11 cellular contexts compared by ENCODE assay signal in the genomic region with DNA sequence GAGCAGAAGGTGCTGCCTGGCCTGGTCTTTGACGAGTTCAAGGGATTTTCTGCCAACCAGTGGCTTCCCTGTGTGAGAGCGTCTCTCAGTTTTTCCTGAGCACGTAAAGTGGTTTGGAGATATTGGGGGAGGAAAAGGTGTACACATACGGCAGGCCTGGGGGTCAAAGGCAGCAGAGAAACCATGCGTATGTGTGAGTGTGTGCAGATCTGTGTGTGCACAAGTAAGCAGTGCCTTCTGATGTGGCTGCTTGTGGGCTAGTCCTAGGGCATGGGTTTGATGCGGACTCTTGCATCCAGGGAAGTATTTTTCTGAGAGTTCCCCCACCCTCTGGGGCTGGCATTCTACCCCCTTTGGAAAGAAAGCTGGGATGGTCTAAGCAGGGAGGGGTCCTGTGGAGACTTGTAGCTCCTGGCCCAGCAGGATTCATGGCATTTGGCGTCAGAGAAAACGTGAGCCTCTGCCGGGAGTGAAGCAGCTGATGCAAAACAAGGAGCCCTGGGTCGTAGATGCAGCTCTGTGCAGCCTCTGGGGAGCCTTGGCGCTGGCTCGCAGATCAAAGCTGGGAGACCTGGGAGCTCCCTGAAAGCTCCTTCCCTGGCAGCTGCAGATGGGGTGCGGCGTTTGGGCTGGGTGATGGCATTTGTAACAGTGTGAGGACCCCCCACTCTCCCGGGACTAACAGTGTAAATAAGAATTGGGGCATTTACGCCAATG.
DNase-seq lines count a peak whose midpoint lies in the region; ATAC-seq and TF ChIP-seq lines count a peak whose summit lies in the region.
"Had no signal": no experiment of that assay in that cellular context is flagged by ENCODE, and none has a peak within 500 bp of the region (broad histone marks: within the 10 kb centered on the region; RNA-seq: fewer than 3 reads in every experiment).

No MANE protein-coding gene starts in this region.

- H3K4me3 ChIP-seq in esophagus muscularis mucosa = peak overlapping the region in 3 of 4 donors; percentile 29 to 34 (median 30)

- intact Hi-C loops in esophagus muscularis mucosa (cut with DNase I) = no loop called here

- H3K9me3 Mint-ChIP-seq in activated CD8-positive, alpha-beta memory T cell treated with anti-CD3 and anti-CD28 coated beads, Interleukin-2, amount 10 ng/mL, durations not matched to agents 7 days and 5 days (ENCODE audit: low read depth) = no peaks in the 10 kb centered on the region
- no peaks in the 10 kb centered on the region for H3K9me3 Mint-ChIP-seq in stimulated activated naive CD8-positive, alpha-beta T cell treated with anti-CD3 and anti-CD28 coated beads, Interleukin-15, Interleukin-2, amounts not matched to agents 100 ng/mL and 50 ng/mL, for 24 hours

- no peak for TF ChIP-seq EP300 in esophagus muscularis mucosa (IDR thresholded peaks at IDR 0.05)

- no peaks in the 10 kb centered on the region for H3K9me3 ChIP-seq in esophagus muscularis mucosa

- ATAC-seq in activated CD8-positive, alpha-beta memory T cell treated with anti-CD3 and anti-CD28 coated beads, Interleukin-2, amount 10 ng/mL, durations not matched to agents 7 days and 5 days = peak; percentile 16
- ATAC-seq in GM19467 (IDR thresholded peaks at IDR 0.05; ENCODE audit: unreplicated experiment) = no peak

- peaks cover 0 to 80% (median 23%) of the 10 kb centered on the region in 4 donors for H3K4me1 ChIP-seq in esophagus muscularis mucosa

- no peaks in the 10 kb centered on the region for H3K27me3 Mint-ChIP-seq in activated CD8-positive, alpha-beta memory T cell treated with anti-CD3 and anti-CD28 coated beads, Interleukin-2, amount 10 ng/mL, durations not matched to agents 7 days and 5 days
- no peaks in the 10 kb centered on the region for H3K27me3 Mint-ChIP-seq in stimulated activated naive CD8-positive, alpha-beta T cell treated with anti-CD3 and anti-CD28 coated beads, Interleukin-15, Interleukin-2, amounts not matched to agents 100 ng/mL and 50 ng/mL, for 24 hours

- peak overlapping the region; percentile 58 for H3K4me3 Mint-ChIP-seq in activated CD8-positive, alpha-beta memory T cell treated with anti-CD3 and anti-CD28 coated beads, Interleukin-2, amount 10 ng/mL, durations not matched to agents 7 days and 5 days
- H3K4me3 Mint-ChIP-seq in stimulated activated naive CD8-positive, alpha-beta T cell treated with anti-CD3 and anti-CD28 coated beads, Interleukin-15, Interleukin-2, amounts not matched to agents 100 ng/mL and 50 ng/mL, for 24 hours = peak overlapping the region; percentile 85

- CTCF ChIA-PET in activated CD8-positive, alpha-beta memory T cell treated with anti-CD3 and anti-CD28 coated beads, Interleukin-2, amount 10 ng/mL, durations not matched to agents 7 days and 5 days (lab: Charles Lee) = interaction anchor here (1.1 to 1.4 kb wide), 3 partner anchors 10 to 15 kb away, joined by 3 read pairs; no protein-coding TSS in a partner anchor
- CTCF ChIA-PET in RWPE1 (lab: Yijun Ruan, JAX) = interaction anchor here (0.6 kb wide), 1 partner anchor 103 kb away, joined by 3 read pairs; no protein-coding TSS in a partner anchor

- POLR2A ChIA-PET in RWPE1 (lab: Yijun Ruan, JAX; ENCODE audit: low non-redundant PET) = no interaction called here

- H3K36me3 Mint-ChIP-seq in activated CD8-positive, alpha-beta memory T cell treated with anti-CD3 and anti-CD28 coated beads, Interleukin-2, amount 10 ng/mL, durations not matched to agents 7 days and 5 days = no peaks in the 10 kb centered on the region
- no peaks in the 10 kb centered on the region for H3K36me3 Mint-ChIP-seq in stimulated activated naive CD8-positive, alpha-beta T cell treated with anti-CD3 and anti-CD28 coated beads, Interleukin-15, Interleukin-2, amounts not matched to agents 100 ng/mL and 50 ng/mL, for 24 hours (ENCODE audit: low read depth)

- peaks cover 25% of the 10 kb centered on the region for H3K4me1 Mint-ChIP-seq in activated CD8-positive, alpha-beta memory T cell treated with anti-CD3 and anti-CD28 coated beads, Interleukin-2, amount 10 ng/mL, durations not matched to agents 7 days and 5 days
- peaks cover 30% of the 10 kb centered on the region for H3K4me1 Mint-ChIP-seq in stimulated activated naive CD8-positive, alpha-beta T cell treated with anti-CD3 and anti-CD28 coated beads, Interleukin-15, Interleukin-2, amounts not matched to agents 100 ng/mL and 50 ng/mL, for 24 hours (ENCODE audit: low read depth)

- H3K27ac ChIP-seq in esophagus muscularis mucosa (replicated peaks in 1 of 4) (peak overlapping the region; percentile 65 to 72 (median 67)), RWPE1 (no peak overlapping the region)

- 67% methylated on average over 13 of the region's 16 CpGs for WGBS in esophagus muscularis mucosa

- peak overlapping the region; percentile 64 for H3K27ac Mint-ChIP-seq in activated CD8-positive, alpha-beta memory T cell treated with anti-CD3 and anti-CD28 coated beads, Interleukin-2, amount 10 ng/mL, durations not matched to agents 7 days and 5 days
- peak overlapping the region; percentile 97 for H3K27ac Mint-ChIP-seq in stimulated activated naive CD8-positive, alpha-beta T cell treated with anti-CD3 and anti-CD28 coated beads, Interleukin-15, Interleukin-2, amounts not matched to agents 100 ng/mL and 50 ng/mL, for 24 hours

- TF ChIP-seq POLR2A in esophagus muscularis mucosa (IDR thresholded peaks at IDR 0.05; ENCODE audit: low read depth) = no peak

- TF ChIP-seq CTCF in esophagus muscularis mucosa (IDR thresholded peaks at IDR 0.05) = no peak
- TF ChIP-seq CTCF in RWPE1 (conservative IDR thresholded peaks at IDR 0.05; ENCODE audit: low read depth) = no peak

- DNase-seq in activated CD8-positive, alpha-beta memory T cell treated with anti-CD3 and anti-CD28 coated beads, Interleukin-2, amount 10 ng/mL, durations not matched to agents 7 days and 5 days = no peak
- no peak for DNase-seq in activated CD8-positive, alpha-beta memory T cell treated with anti-CD3 and anti-CD28 coated beads, Interleukin-2, amount 50 U/mL, for 4 hours
- peak; percentile 60 for DNase-seq in NCI-H2227 (lab: John Stamatoyannopoulos, UW; ENCODE audit: unreplicated experiment)
- DNase-seq in esophagus muscularis mucosa (ENCODE audit: extremely low spot score) = no peak
- DNase-seq in dedifferentiated amniotic fluid mesenchymal stem cell (ENCODE audit: extremely low spot score) = no peak
- no peak for DNase-seq in RWPE1 (ENCODE audit: low spot score)
- DNase-seq: AML-193; NCI-H2029; stimulated activated naive CD4-positive, alpha-beta T cell treated with Interleukin-2 at 50 U/mL for 16 hours had no signal

- H3K27me3 ChIP-seq in esophagus muscularis mucosa = no peaks in the 10 kb centered on the region

- H3K36me3 ChIP-seq in esophagus muscularis mucosa = no peaks in the 10 kb centered on the region
